ENCODE assay signal across 20 cellular contexts in the genomic region with DNA sequence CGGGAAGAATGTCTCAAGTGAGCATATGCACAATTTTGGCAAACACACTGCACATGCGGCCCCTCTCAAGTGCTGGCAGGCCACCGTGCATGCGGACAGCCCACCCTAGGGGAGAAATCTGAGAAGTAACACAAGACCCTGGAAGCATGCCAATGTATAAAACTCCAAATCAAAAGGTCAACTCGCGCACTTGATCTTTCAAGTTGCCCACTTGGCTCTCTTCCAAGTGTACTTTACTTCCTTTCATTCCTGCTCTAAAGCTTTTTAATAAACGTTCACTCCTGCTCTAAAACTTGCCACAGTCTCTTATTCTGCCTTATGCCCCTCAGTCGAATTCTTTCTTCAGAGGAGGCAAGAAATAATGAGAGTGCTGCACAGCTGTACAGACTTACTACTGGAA.
"Had no signal": no experiment of that assay in that cellular context is flagged by ENCODE, and none has a peak within 500 bp of the region (broad histone marks: within the 10 kb centered on the region; RNA-seq: fewer than 3 reads in every experiment).

No MANE protein-coding gene starts in this region.

- DNase-seq: activated CD4-positive, alpha-beta T cell treated with anti-CD3 and anti-CD28 coated beads for 48 hours; activated CD4-positive, alpha-beta T cell treated with anti-CD3 and anti-CD28 coated beads, Interleukin-2, amount 50 U/mL, for 4 hours; activated CD4-positive, CD25-positive, alpha-beta regulatory T cell treated with anti-CD3 and anti-CD28 coated beads, Interleukin-2, amount 50 U/mL, for 72 hours; activated CD8-positive, alpha-beta memory T cell treated with anti-CD3 and anti-CD28 coated beads, Interleukin-2, amount 50 U/mL, for 48 hours; activated CD8-positive, alpha-beta T cell treated with anti-CD3 and anti-CD28 coated beads, Interleukin-2, amount 10 ng/mL, durations not matched to agents 7 days and 5 days; activated effector memory CD4-positive, alpha-beta T cell treated with Interleukin-2 at 50 U/mL for 16 hours; activated naive CD4-positive, alpha-beta T cell; activated T-cell treated with anti-CD3 and anti-CD28 coated beads, Interleukin-2, amount 50 U/mL, for 1 hour; amniotic stem cell; KG1; NCI-H1092; NCI-H1436; NCI-H1694 treated with DMSO at 0.1 percent for 48 hours; NCI-H2081 treated with DMSO at 0.1 percent for 48 hours; NCI-H524 treated with DMSO at 0.1 percent for 48 hours; NCI-H82; Peyer's patch; T-helper 17 cell; T-helper 9 cell had no signal

- ATAC-seq: activated CD8-positive, alpha-beta T cell treated with anti-CD3 and anti-CD28 coated beads, Interleukin-2, amount 10 ng/mL, durations not matched to agents 7 days and 5 days; T-helper 17 cell; WTC11 had no signal
